In the genomic region with DNA sequence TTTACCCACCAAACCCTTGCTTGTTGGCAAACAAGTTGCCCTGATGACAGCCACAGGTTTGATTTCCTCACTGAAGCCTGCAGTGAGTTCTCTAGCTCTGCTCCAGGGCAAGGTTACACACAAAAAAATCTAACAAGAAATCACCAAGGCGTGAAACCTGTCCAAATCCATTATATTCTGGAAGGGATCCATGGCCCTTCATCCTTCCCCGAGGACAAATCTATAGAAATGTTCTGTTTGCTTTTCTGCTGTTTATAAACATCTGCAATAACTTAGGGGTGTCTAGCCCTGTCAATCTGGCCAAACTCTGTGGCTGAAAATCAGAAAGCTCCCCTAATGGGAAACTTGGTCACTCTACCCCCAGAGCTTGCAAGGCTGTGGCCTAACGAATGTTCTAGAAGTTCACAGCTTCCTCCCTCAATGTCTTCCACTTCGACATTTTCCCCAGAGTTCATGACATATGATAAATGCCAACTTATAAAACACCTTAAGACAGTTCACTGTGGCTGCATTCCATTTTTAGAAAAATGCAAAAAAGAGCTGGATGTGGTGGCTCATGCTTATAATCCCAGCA, we compare ENCODE assay signal across 19 cellular contexts.
DNase-seq lines count a peak whose midpoint lies in the region; ATAC-seq and TF ChIP-seq lines count a peak whose summit lies in the region.
"Had no signal": no experiment of that assay in that cellular context is flagged by ENCODE, and none has a peak within 500 bp of the region (broad histone marks: within the 10 kb centered on the region; RNA-seq: fewer than 3 reads in every experiment).

No MANE protein-coding gene starts in this region.

- H3K4me3 Mint-ChIP-seq in nephron, result no peak overlapping the region
- H3K4me3 Mint-ChIP-seq: CD4-positive, alpha-beta memory T cell; IgD-negative memory B cell had no signal

- no peaks in the 10 kb centered on the region for H3K27me3 ChIP-seq in vagina
- no peaks in the 10 kb centered on the region for H3K27me3 ChIP-seq in mammary epithelial cell (ENCODE audit: insufficient read depth, low read length)
- H3K27me3 ChIP-seq: BLaER1, MG63 had no signal

- in situ Hi-C loops in mammary epithelial cell (cut with MboI; ENCODE audit: low sequenced_read_pairs in 2 of 2), result no loop called here

- H3K27ac ChIP-seq in vagina (no peak overlapping the region), mammary epithelial cell (ENCODE audit: insufficient read depth, low read depth, low read length) (no peak overlapping the region)
- H3K27ac ChIP-seq: BLaER1, SK-N-MC had no signal

- no peaks in the 10 kb centered on the region for H3K9me3 Mint-ChIP-seq in nephron
- H3K9me3 Mint-ChIP-seq: CD4-positive, alpha-beta memory T cell; IgD-negative memory B cell had no signal

- peaks cover 58% of the 10 kb centered on the region for H3K4me1 Mint-ChIP-seq in nephron
- H3K4me1 Mint-ChIP-seq: CD4-positive, alpha-beta memory T cell; IgD-negative memory B cell had no signal

- no peak overlapping the region for H2AFZ ChIP-seq in mammary epithelial cell (ENCODE audit: low read depth, low read length)

- no TSS peak for BruUV-seq in mammary epithelial cell (replicated peaks; lab: Mats Ljungman, UMichigan)

- CTCF ChIA-PET in mammary epithelial cell (lab: Charles Lee; ENCODE audit: low non-redundant PET), result no interaction called here

- H3K27ac Mint-ChIP-seq in nephron, result peak overlapping the region; percentile 34 to 65 (median 43)
- H3K27ac Mint-ChIP-seq: CD4-positive, alpha-beta memory T cell; IgD-negative memory B cell had no signal

- no peak for TF ChIP-seq POLR2A in vagina (IDR thresholded peaks at IDR 0.05)

- DNase-seq in vagina (ENCODE audit: extremely low spot score in 2 of 2) (no peak), mammary epithelial cell (no peak), kidney glomerular epithelial cell (lab: John Stamatoyannopoulos, UW) (no peak)
- DNase-seq: CD4-positive, alpha-beta memory T cell; Kasumi-1; MG63; NCI-H1092; NCI-H146; NCI-H2081; NCI-H748 treated with DMSO at 0.1 percent for 48 hours; SHP77 had no signal

- H3K4me3 ChIP-seq in vagina, result no peak overlapping the region
- no peak overlapping the region for H3K4me3 ChIP-seq in mammary epithelial cell (replicated peaks in 1 of 3; ENCODE audit: insufficient read depth in 1 of 3, low read depth in 2 of 3, low read length in 3 of 3)
- H3K4me3 ChIP-seq: BLaER1, MG63, SK-N-MC had no signal

- 100% methylated on average over 4 of the region's 4 CpGs for WGBS in mammary epithelial cell (ENCODE audit: low coverage, missing lambda C conversion rate)

- peaks cover 2% of the 10 kb centered on the region for H3K27me3 Mint-ChIP-seq in nephron (ENCODE audit: low read depth)

- no peaks in the 10 kb centered on the region for H3K36me3 ChIP-seq in vagina
- no peaks in the 10 kb centered on the region for H3K36me3 ChIP-seq in mammary epithelial cell (ENCODE audit: insufficient read depth, low read length)
- H3K36me3 ChIP-seq: BLaER1, MG63 had no signal

- no peaks in the 10 kb centered on the region for H3K79me2 ChIP-seq in mammary epithelial cell (ENCODE audit: insufficient read depth, low read length)

- dilution Hi-C loops in mammary epithelial cell (cut with HindIII; ENCODE audit: low sequenced_read_pairs), result no loop called here

- TF ChIP-seq CTCF in nephron (IDR thresholded peaks at IDR 0.05; ENCODE audit: unreplicated experiment in 3 of 3) (no peak), vagina (IDR thresholded peaks at IDR 0.05) (no peak), mammary epithelial cell (conservative IDR thresholded peaks at IDR 0.05 in 1 of 2, IDR thresholded peaks at IDR 0.05 in 1 of 2; ENCODE audit: extremely low read depth in 1 of 2, insufficient read depth in 1 of 2, low read depth in 1 of 2, low read length in 2 of 2) (no peak)

- H3K36me3 Mint-ChIP-seq in nephron (ENCODE audit: low read depth), result peaks cover 23% of the 10 kb centered on the region
- H3K36me3 Mint-ChIP-seq: CD4-positive, alpha-beta memory T cell; IgD-negative memory B cell had no signal

- no peak overlapping the region for H3K9ac ChIP-seq in mammary epithelial cell (ENCODE audit: insufficient read depth, low read length)
- H3K9ac ChIP-seq: BLaER1 had no signal

- H3K4me2 ChIP-seq in mammary epithelial cell (ENCODE audit: insufficient read depth, low read depth, low read length), result no peak overlapping the region
- H3K4me2 ChIP-seq: BLaER1 had no signal

- H3K9me3 ChIP-seq in vagina (no peaks in the 10 kb centered on the region), mammary epithelial cell (replicated peaks; ENCODE audit: insufficient read depth, low read length) (no peaks in the 10 kb centered on the region)
- H3K9me3 ChIP-seq: BLaER1, MG63 had no signal

- H4K20me1 ChIP-seq in mammary epithelial cell (ENCODE audit: insufficient read depth, low read length), result no peaks in the 10 kb centered on the region
- H4K20me1 ChIP-seq: BLaER1 had no signal

- H3K4me1 ChIP-seq in vagina (no peaks in the 10 kb centered on the region), mammary epithelial cell (ENCODE audit: insufficient read depth, low read length) (peaks cover 8% of the 10 kb centered on the region)
- H3K4me1 ChIP-seq: BLaER1 had no signal

- ATAC-seq in GM18498 (IDR thresholded peaks at IDR 0.05; ENCODE audit: unreplicated experiment), result peak; percentile 53
- ATAC-seq in GM19372 (IDR thresholded peaks at IDR 0.05; ENCODE audit: low read depth, unreplicated experiment), result peak; percentile 51
- peak; percentile 42 for ATAC-seq in HG02852 (IDR thresholded peaks at IDR 0.05; ENCODE audit: unreplicated experiment)
- ATAC-seq in HG03342 (IDR thresholded peaks at IDR 0.05; ENCODE audit: unreplicated experiment), result no peak

- intact Hi-C loops in vagina (cut with DNase I), result no loop called here
- intact Hi-C loops in mammary epithelial cell (cut with micrococcal nuclease), result no loop called here
